ENCODE assay signal across 8 cellular contexts in genomic region chr14:58637040-58637390, GRCh38. TPM values are rescaled to one million over a fixed set of nuclear protein-coding genes. Genes with fewer than 3 reads are reported as not detected.
DNase-seq lines count a peak whose midpoint lies in the region; ATAC-seq and TF ChIP-seq lines count a peak whose summit lies in the region.

No MANE protein-coding gene starts in this region.

- no peak for TF ChIP-seq CTCF in AG04450 (IDR thresholded peaks at IDR 0.05; ENCODE audit: low read depth, low read length)

- in situ Hi-C loops in HAP-1 (cut with MboI; ENCODE audit: low sequenced_read_pairs) = no loop called here

- H3K9me3 ChIP-seq in AG04450 (ENCODE audit: control insufficient read depth, insufficient read depth, low read length) = no peaks in the 10 kb centered on the region; the same call in 1 of the 2 replicates
- H3K9me3 ChIP-seq in HAP-1 = no peaks in the 10 kb centered on the region
- H3K9me3 ChIP-seq in effector memory CD4-positive, alpha-beta T cell (ENCODE audit: control insufficient read depth, low read length) = no peaks in the 10 kb centered on the region

- H3K36me3 ChIP-seq in HAP-1 (replicated peaks) = peaks cover 16% of the 10 kb centered on the region
- H3K36me3 ChIP-seq in effector memory CD4-positive, alpha-beta T cell (ENCODE audit: control insufficient read depth, insufficient read depth, low read length) = no peaks in the 10 kb centered on the region

- H3K27me3 ChIP-seq in AG04450 (ENCODE audit: control insufficient read depth, insufficient read depth, low read length) = no peaks in the 10 kb centered on the region
- no peaks in the 10 kb centered on the region for H3K27me3 ChIP-seq in HAP-1 (ENCODE audit: low read depth)
- H3K27me3 ChIP-seq in effector memory CD4-positive, alpha-beta T cell (replicated peaks; ENCODE audit: control insufficient read depth, insufficient read depth, low read length, poor library complexity, severe bottlenecking) = peaks cover 7% of the 10 kb centered on the region

- DNase-seq in AG04450 (ENCODE audit: low read depth, low spot score) = peak; percentile 81
- peak; percentile 52 to 68 for DNase-seq in HAP-1 (ENCODE audit: low spot score in 2 of 2)
- DNase-seq in activated CD4-positive, alpha-beta T cell treated with anti-CD3 and anti-CD28 coated beads for 1 hour = peak; percentile 23
- DNase-seq in effector memory CD4-positive, alpha-beta T cell = no peak
- DNase-seq in middle frontal gyrus (ENCODE audit: extremely low spot score, low spot score) = peak; percentile 22
- peak in 16 of 49 donors; percentile 5 to 38 (median 26) for DNase-seq in substantia nigra (lab: John Stamatoyannopoulos, UW)
- DNase-seq in NAMALWA (ENCODE audit: low spot score) = no peak

- POLR2A ChIA-PET in AG04450 (lab: Yijun Ruan, JAX) = interaction anchor here (0.7 to 2.0 kb wide), 3 partner anchors 135 to 880 kb away, joined by 3 to 9 read pairs (median 4); no protein-coding TSS in a partner anchor

- H3K4me3 ChIP-seq in AG04450 (ENCODE audit: low read depth, low read length) = peak overlapping the region; percentile 77
- peak overlapping the region; percentile 43 for H3K4me3 ChIP-seq in HAP-1
- peak overlapping the region; percentile 55 for H3K4me3 ChIP-seq in effector memory CD4-positive, alpha-beta T cell (ENCODE audit: insufficient read depth, low read depth, low read length, poor library complexity, severe bottlenecking)

- ATAC-seq in HG03097 (IDR thresholded peaks at IDR 0.05; ENCODE audit: low FRiP score, unreplicated experiment) = no peak

- peaks cover 17% of the 10 kb centered on the region for H3K4me1 ChIP-seq in HAP-1
- peaks cover 12% of the 10 kb centered on the region for H3K4me1 ChIP-seq in effector memory CD4-positive, alpha-beta T cell (ENCODE audit: control insufficient read depth, insufficient read depth, low read length, poor library complexity, severe bottlenecking)

- CTCF ChIA-PET in AG04450 (lab: Charles Lee) = interaction anchor here (0.6 to 6.4 kb wide), 18 partner anchors 11 to 828 kb away, joined by 3 to 81 read pairs (median 4); partner anchors contain the start of gene GPR135

- H3K27ac ChIP-seq in AG04450 (ENCODE audit: low read depth, low read length) (peak overlapping the region; percentile 92), substantia nigra (ENCODE audit: low read depth, low read length, poor library complexity, severe bottlenecking) (peak overlapping the region; percentile 71)
- no peak overlapping the region for H3K27ac ChIP-seq in effector memory CD4-positive, alpha-beta T cell (ENCODE audit: insufficient read depth, low read length, poor library complexity, severe bottlenecking)

RNA-seq across cellular contexts. Expression of gene DACT1, which starts 0.7 kb away (rescaled TPM):
- 6.1 and 6.2 TPM in 2 replicates for polyA plus RNA-seq in AG04450 (2011; rRNA removed)
- polyA minus RNA-seq in AG04450 (2011; rRNA and poly(A)+ RNA removed) = 7.3 and 7.9 TPM in 2 replicates

Comparison
In these comparisons a context has a peak if more than half of its experiments do, and no peak if none do; other contexts are left out.
1. DNase-seq: peak in AG04450 (single experiment), HAP-1 (2 of 2), activated CD4-positive, alpha-beta T cell treated with anti-CD3 and anti-CD28 coated beads for 1 hour (single experiment) and middle frontal gyrus (single experiment); none in effector memory CD4-positive, alpha-beta T cell (0 of 3) and NAMALWA (single experiment).
2. Peak in every context shown above with its lines, with median percentiles within 50 percentile points of each other: H3K4me3 ChIP-seq.